In genomic region chr14:74289801-74290200, GRCh38 we compare ENCODE assay signal across 37 cellular contexts. TPM values are rescaled to one million over a fixed set of nuclear protein-coding genes. Genes with fewer than 3 reads are reported as not detected.
"Had no signal": no experiment of that assay in that cellular context is flagged by ENCODE, and none has a peak within 500 bp of the region (broad histone marks: within the 10 kb centered on the region; RNA-seq: fewer than 3 reads in every experiment).

No MANE protein-coding gene starts in this region.

- H3K4me3 ChIP-seq: ascending aorta, breast epithelium, cardiac muscle cell, colonic mucosa, esophagus squamous epithelium, gastroesophageal sphincter had no signal

- H3K9me3 Mint-ChIP-seq: activated B cell treated with CpG ODN at 0.5 μM for 24 hours; activated CD4-positive, alpha-beta memory T cell treated with anti-CD3 and anti-CD28 coated beads for 36 hours; activated CD4-positive, alpha-beta T cell treated with anti-CD3 and anti-CD28 coated beads, Interleukin-2, amount 10 ng/mL, durations not matched to agents 24 days and 14 days; activated naive CD4-positive, alpha-beta T cell treated with anti-CD3 and anti-CD28 coated beads, Interleukin-2, amount 10 ng/mL, durations not matched to agents 7 days and 5 days; activated naive CD4-positive, alpha-beta T cell treated with anti-CD3 and anti-CD28 coated beads, Interleukin-2, amount 50 U/mL, for 72 hours; activated naive CD8-positive, alpha-beta T cell treated with anti-CD3 and anti-CD28 coated beads, Interleukin-2, amount 10 ng/mL, durations not matched to agents 7 days and 5 days; activated T-helper 1 cell treated with anti-CD3 and anti-CD28 coated beads, Interleukin-12 subunit alpha, Interleukin-12 subunit beta, Interleukin-2, Interleukin-4 antibody, amounts not matched to agents 30 ng/mL and 10 ng/mL and 1 ng/mL, durations not matched to agents 14 hours and 24 hours and 36 hours; activated T-helper 2 cell treated with anti-CD3 and anti-CD28 coated beads, Interferon-gamma antibody, Interleukin-2, Interleukin-4, amounts not matched to agents 10 μg/mL and 5 μg/mL and 100 μg/mL, durations not matched to agents 14 hours and 24 hours and 36 hours; brain; endodermal cell; T-helper 2 cell treated with Interferon-gamma antibody and Interleukin-4, amounts not matched to agents 5 μg/mL and 100 μg/mL, for 36 hours had no signal

- H3K4me1 Mint-ChIP-seq: activated B cell treated with CpG ODN at 0.5 μM for 24 hours; activated CD8-positive, alpha-beta memory T cell treated with anti-CD3 and anti-CD28 coated beads, Interleukin-2, amount 10 ng/mL, durations not matched to agents 7 days and 5 days; activated naive CD4-positive, alpha-beta T cell treated with anti-CD3 and anti-CD28 coated beads, Interleukin-2, amount 10 ng/mL, durations not matched to agents 7 days and 5 days; activated naive CD8-positive, alpha-beta T cell treated with anti-CD3 and anti-CD28 coated beads, Interleukin-2, amount 10 ng/mL, durations not matched to agents 7 days and 5 days; brain had no signal

- H3K27me3 Mint-ChIP-seq: activated B cell treated with CpG ODN at 0.5 μM for 24 hours; activated CD4-positive, alpha-beta memory T cell treated with anti-CD3 and anti-CD28 coated beads for 36 hours; activated CD4-positive, alpha-beta T cell treated with anti-CD3 and anti-CD28 coated beads, Interleukin-2, amount 10 ng/mL, durations not matched to agents 24 days and 14 days; activated CD8-positive, alpha-beta memory T cell treated with anti-CD3 and anti-CD28 coated beads, Interleukin-2, amount 10 ng/mL, durations not matched to agents 7 days and 5 days; activated naive CD4-positive, alpha-beta T cell treated with anti-CD3 and anti-CD28 coated beads, Interleukin-2, amount 10 ng/mL, durations not matched to agents 7 days and 5 days; activated naive CD8-positive, alpha-beta T cell treated with anti-CD3 and anti-CD28 coated beads, Interleukin-2, amount 10 ng/mL, durations not matched to agents 7 days and 5 days; brain; T-helper 17 cell had no signal

- H3K4me3 Mint-ChIP-seq: activated B cell treated with CpG ODN at 0.5 μM for 24 hours; activated CD4-positive, alpha-beta memory T cell treated with anti-CD3 and anti-CD28 coated beads for 36 hours; activated CD4-positive, alpha-beta T cell treated with anti-CD3 and anti-CD28 coated beads, Interleukin-2, amount 10 ng/mL, durations not matched to agents 24 days and 14 days; activated CD8-positive, alpha-beta memory T cell treated with anti-CD3 and anti-CD28 coated beads, Interleukin-2, amount 10 ng/mL, durations not matched to agents 7 days and 5 days; activated CD8-positive, alpha-beta T cell treated with anti-CD3 and anti-CD28 coated beads, Interleukin-2, amount 10 ng/mL, durations not matched to agents 7 days and 5 days; activated naive CD4-positive, alpha-beta T cell treated with anti-CD3 and anti-CD28 coated beads, Interleukin-2, amount 10 ng/mL, durations not matched to agents 7 days and 5 days; activated naive CD8-positive, alpha-beta T cell treated with anti-CD3 and anti-CD28 coated beads, Interleukin-2, amount 10 ng/mL, durations not matched to agents 7 days and 5 days; activated T-helper 1 cell treated with anti-CD3 and anti-CD28 coated beads, Interleukin-12 subunit alpha, Interleukin-12 subunit beta, Interleukin-2, Interleukin-4 antibody, amounts not matched to agents 30 ng/mL and 10 ng/mL and 1 ng/mL, durations not matched to agents 14 hours and 24 hours and 36 hours; brain; endodermal cell; T-helper 17 cell; T-helper 2 cell treated with Interferon-gamma antibody and Interleukin-4, amounts not matched to agents 5 μg/mL and 100 μg/mL, for 36 hours had no signal

- H3K9me3 ChIP-seq: ascending aorta, breast epithelium, colonic mucosa, esophagus squamous epithelium, gastroesophageal sphincter had no signal

- ATAC-seq: activated CD4-positive, CD25-positive, alpha-beta regulatory T cell treated with anti-CD3 and anti-CD28 coated beads, Interleukin-2, amount 50 U/mL, for 24 hours; gastroesophageal sphincter; T-helper 17 cell had no signal

- H3K27ac Mint-ChIP-seq: activated B cell treated with CpG ODN at 0.5 μM for 24 hours; activated CD4-positive, alpha-beta memory T cell treated with anti-CD3 and anti-CD28 coated beads for 36 hours; activated CD8-positive, alpha-beta memory T cell treated with anti-CD3 and anti-CD28 coated beads, Interleukin-2, amount 10 ng/mL, durations not matched to agents 7 days and 5 days; activated CD8-positive, alpha-beta T cell treated with anti-CD3 and anti-CD28 coated beads, Interleukin-2, amount 10 ng/mL, durations not matched to agents 7 days and 5 days; activated naive CD4-positive, alpha-beta T cell treated with anti-CD3 and anti-CD28 coated beads, Interleukin-2, amount 10 ng/mL, durations not matched to agents 7 days and 5 days; activated naive CD8-positive, alpha-beta T cell treated with anti-CD3 and anti-CD28 coated beads, Interleukin-2, amount 10 ng/mL, durations not matched to agents 7 days and 5 days; activated T-helper 1 cell treated with anti-CD3 and anti-CD28 coated beads, Interleukin-12 subunit alpha, Interleukin-12 subunit beta, Interleukin-2, Interleukin-4 antibody, amounts not matched to agents 30 ng/mL and 10 ng/mL and 1 ng/mL, durations not matched to agents 14 hours and 24 hours and 36 hours; activated T-helper 2 cell treated with anti-CD3 and anti-CD28 coated beads, Interferon-gamma antibody, Interleukin-2, Interleukin-4, amounts not matched to agents 10 μg/mL and 5 μg/mL and 100 μg/mL, durations not matched to agents 14 hours and 24 hours and 36 hours; brain; endodermal cell; T-helper 17 cell; T-helper 2 cell treated with Interferon-gamma antibody and Interleukin-4, amounts not matched to agents 5 μg/mL and 100 μg/mL, for 36 hours had no signal

- H3K27me3 ChIP-seq: ascending aorta, breast epithelium, cardiac muscle cell, colonic mucosa, esophagus squamous epithelium, gastroesophageal sphincter had no signal

- H3K27ac ChIP-seq: ascending aorta, breast epithelium, cardiac muscle cell, colonic mucosa, esophagus squamous epithelium, gastroesophageal sphincter, WERI-Rb-1 had no signal

- H3K36me3 ChIP-seq: breast epithelium, colonic mucosa had no signal

- H3K4me1 ChIP-seq: ascending aorta, breast epithelium, colonic mucosa, gastroesophageal sphincter had no signal

- DNase-seq: activated B cell treated with CpG ODN at 0.5 μM for 24 hours; activated CD4-positive, alpha-beta memory T cell treated with anti-CD3 and anti-CD28 coated beads for 36 hours; activated CD8-positive, alpha-beta memory T cell treated with anti-CD3 and anti-CD28 coated beads, Interleukin-2, amount 10 ng/mL, durations not matched to agents 7 days and 5 days; activated CD8-positive, alpha-beta memory T cell treated with anti-CD3 and anti-CD28 coated beads, Interleukin-2, amount 50 U/mL, for 4 hours; activated effector memory CD4-positive, alpha-beta T cell treated with anti-CD3 and anti-CD28 coated beads, Interleukin-2, amount 50 U/mL, for 16 hours; activated naive CD8-positive, alpha-beta T cell treated with anti-CD3 and anti-CD28 coated beads, Interleukin-2, amount 10 ng/mL, durations not matched to agents 7 days and 5 days; activated T-cell treated with anti-CD3 and anti-CD28 coated beads, Interleukin-2, amount 50 U/mL, for 1 hour; activated T-cell treated with anti-CD3 and anti-CD28 coated beads, Interleukin-2, amount 50 U/mL, for 48 hours; central memory CD4-positive, alpha-beta T cell; cerebellar nuclear complex; colonic mucosa; effector memory CD4-positive, alpha-beta T cell; esophagus squamous epithelium; foreskin melanocyte; T-helper 1 cell; T-helper 17 cell; T1000 had no signal

RNA-seq across cellular contexts. Expression of gene VSX2, which starts 50.6 kb away (rescaled TPM):
- total RNA-seq: activated B cell treated with CpG ODN at 0.5 μM for 24 hours; activated CD4-positive, alpha-beta memory T cell treated with anti-CD3 and anti-CD28 coated beads for 36 hours; activated CD4-positive, alpha-beta T cell treated with anti-CD3 and anti-CD28 coated beads, Interleukin-2, amount 10 ng/mL, durations not matched to agents 24 days and 14 days; activated CD8-positive, alpha-beta memory T cell treated with anti-CD3 and anti-CD28 coated beads for 36 hours; activated CD8-positive, alpha-beta memory T cell treated with anti-CD3 and anti-CD28 coated beads, Interleukin-2, amount 10 ng/mL, durations not matched to agents 7 days and 5 days; activated CD8-positive, alpha-beta T cell treated with anti-CD3 and anti-CD28 coated beads, Interleukin-2, amount 10 ng/mL, durations not matched to agents 7 days and 5 days; activated naive CD4-positive, alpha-beta T cell treated with anti-CD3 and anti-CD28 coated beads, Interleukin-2, amount 50 U/mL, for 72 hours; activated naive CD8-positive, alpha-beta T cell treated with anti-CD3 and anti-CD28 coated beads, Interleukin-2, amount 10 ng/mL, durations not matched to agents 7 days and 5 days; activated T-helper 1 cell treated with anti-CD3 and anti-CD28 coated beads, Interleukin-12 subunit alpha, Interleukin-12 subunit beta, Interleukin-2, Interleukin-4 antibody, amounts not matched to agents 30 ng/mL and 10 ng/mL and 1 ng/mL, durations not matched to agents 14 hours and 24 hours and 36 hours; activated T-helper 2 cell treated with anti-CD3 and anti-CD28 coated beads, Interferon-gamma antibody, Interleukin-2, Interleukin-4, amounts not matched to agents 10 μg/mL and 5 μg/mL and 100 μg/mL, durations not matched to agents 14 hours and 24 hours and 36 hours; ascending aorta; breast epithelium; cardiac muscle cell; colonic mucosa; dermis microvascular lymphatic vessel endothelial cell; endodermal cell; esophagus squamous epithelium; fibroblast of lung; fibroblast of villous mesenchyme; gastroesophageal sphincter; glomerular endothelial cell; T-helper 17 cell had no signal

RNA-seq across cellular contexts. Expression of gene VRTN, which starts 58.5 kb away (rescaled TPM):
- total RNA-seq: activated B cell treated with CpG ODN at 0.5 μM for 24 hours; activated CD4-positive, alpha-beta memory T cell treated with anti-CD3 and anti-CD28 coated beads for 36 hours; activated CD4-positive, alpha-beta T cell treated with anti-CD3 and anti-CD28 coated beads, Interleukin-2, amount 10 ng/mL, durations not matched to agents 24 days and 14 days; activated CD8-positive, alpha-beta memory T cell treated with anti-CD3 and anti-CD28 coated beads for 36 hours; activated CD8-positive, alpha-beta memory T cell treated with anti-CD3 and anti-CD28 coated beads, Interleukin-2, amount 10 ng/mL, durations not matched to agents 7 days and 5 days; activated CD8-positive, alpha-beta T cell treated with anti-CD3 and anti-CD28 coated beads, Interleukin-2, amount 10 ng/mL, durations not matched to agents 7 days and 5 days; activated naive CD4-positive, alpha-beta T cell treated with anti-CD3 and anti-CD28 coated beads, Interleukin-2, amount 50 U/mL, for 72 hours; activated naive CD8-positive, alpha-beta T cell treated with anti-CD3 and anti-CD28 coated beads, Interleukin-2, amount 10 ng/mL, durations not matched to agents 7 days and 5 days; activated T-helper 1 cell treated with anti-CD3 and anti-CD28 coated beads, Interleukin-12 subunit alpha, Interleukin-12 subunit beta, Interleukin-2, Interleukin-4 antibody, amounts not matched to agents 30 ng/mL and 10 ng/mL and 1 ng/mL, durations not matched to agents 14 hours and 24 hours and 36 hours; activated T-helper 2 cell treated with anti-CD3 and anti-CD28 coated beads, Interferon-gamma antibody, Interleukin-2, Interleukin-4, amounts not matched to agents 10 μg/mL and 5 μg/mL and 100 μg/mL, durations not matched to agents 14 hours and 24 hours and 36 hours; ascending aorta; breast epithelium; dermis microvascular lymphatic vessel endothelial cell; esophagus squamous epithelium; fibroblast of lung; fibroblast of villous mesenchyme; gastroesophageal sphincter; glomerular endothelial cell; T-helper 17 cell had no signal
